ENCODE assay signal across 19 cellular contexts in genomic region chr9:131693163-131693562, GRCh38.
"Had no signal": no experiment of that assay in that cellular context is flagged by ENCODE, and none has a peak within 500 bp of the region (broad histone marks: within the 10 kb centered on the region; RNA-seq: fewer than 3 reads in every experiment).

No MANE protein-coding gene starts in this region.

- H3K36me3 ChIP-seq: gastrocnemius medialis, left lung, SJSA1, transverse colon had no signal

- H3K27me3 ChIP-seq: gastrocnemius medialis, left lung, SJSA1, transverse colon had no signal

- H3K4me3 Mint-ChIP-seq: activated CD4-positive, alpha-beta T cell treated with anti-CD3 and anti-CD28 coated beads, Interleukin-2, amount 10 ng/mL, durations not matched to agents 7 days and 5 days; activated naive CD8-positive, alpha-beta T cell treated with anti-CD3 and anti-CD28 coated beads for 36 hours; activated T-cell treated with anti-CD3 and anti-CD28 coated beads, Interleukin-2, amount 50 U/mL, for 24 hours; brain; memory B cell; nephron progenitor cell had no signal

- H3K4me1 ChIP-seq: SJSA1 had no signal

- H3K27ac Mint-ChIP-seq: activated CD4-positive, alpha-beta T cell treated with anti-CD3 and anti-CD28 coated beads, Interleukin-2, amount 10 ng/mL, durations not matched to agents 7 days and 5 days; activated naive CD8-positive, alpha-beta T cell treated with anti-CD3 and anti-CD28 coated beads for 36 hours; memory B cell; nephron progenitor cell; T-helper 2 cell treated with Interferon-gamma antibody and Interleukin-4, amounts not matched to agents 5 μg/mL and 100 μg/mL, for 36 hours had no signal

- H3K9me3 ChIP-seq: gastrocnemius medialis, left lung, SJSA1, transverse colon had no signal

- H3K36me3 Mint-ChIP-seq: brain had no signal

- DNase-seq: activated CD4-positive, alpha-beta T cell treated with anti-CD3 and anti-CD28 coated beads, Interleukin-2, amount 10 ng/mL, durations not matched to agents 7 days and 5 days; activated CD4-positive, CD25-positive, alpha-beta regulatory T cell; activated gamma-delta T cell treated with Interleukin-2 at 50 U/mL for 16 hours; activated naive CD8-positive, alpha-beta T cell treated with anti-CD3 and anti-CD28 coated beads for 36 hours; activated T-cell treated with anti-CD3 and anti-CD28 coated beads, Interleukin-2, amount 50 U/mL, for 24 hours; gastrocnemius medialis; kidney; left lung; nephron progenitor cell; right cardiac atrium; small intestine; stimulated activated CD4-positive, alpha-beta T cell treated with anti-CD3 and anti-CD28 coated beads, Interleukin-4, amount 100 ng/mL, for 24 hours; stimulated activated naive CD8-positive, alpha-beta T cell treated with anti-CD3 and anti-CD28 coated beads, Interleukin-15, Interleukin-2, amounts not matched to agents 100 U/mL and 50 U/mL, for 24 hours; transverse colon had no signal

- H3K27me3 Mint-ChIP-seq: activated CD4-positive, alpha-beta T cell treated with anti-CD3 and anti-CD28 coated beads, Interleukin-2, amount 10 ng/mL, durations not matched to agents 7 days and 5 days; activated naive CD8-positive, alpha-beta T cell treated with anti-CD3 and anti-CD28 coated beads for 36 hours; activated T-cell treated with anti-CD3 and anti-CD28 coated beads, Interleukin-2, amount 50 U/mL, for 24 hours; brain; memory B cell; progenitor cell of endocrine pancreas had no signal

- ATAC-seq: gastrocnemius medialis; right cardiac atrium; stimulated activated naive CD8-positive, alpha-beta T cell treated with anti-CD3 and anti-CD28 coated beads, Interleukin-15, Interleukin-2, amounts not matched to agents 100 U/mL and 50 U/mL, for 24 hours had no signal

- H3K9me3 Mint-ChIP-seq: activated CD4-positive, alpha-beta T cell treated with anti-CD3 and anti-CD28 coated beads, Interleukin-2, amount 10 ng/mL, durations not matched to agents 7 days and 5 days; activated naive CD8-positive, alpha-beta T cell treated with anti-CD3 and anti-CD28 coated beads for 36 hours; activated T-cell treated with anti-CD3 and anti-CD28 coated beads, Interleukin-2, amount 50 U/mL, for 24 hours; brain; memory B cell; T-helper 2 cell treated with Interferon-gamma antibody and Interleukin-4, amounts not matched to agents 5 μg/mL and 100 μg/mL, for 36 hours had no signal

- H3K4me3 ChIP-seq: gastrocnemius medialis, left lung, SJSA1, transverse colon had no signal

- H3K27ac ChIP-seq: left lung, SJSA1, transverse colon had no signal
